In genomic region chr10:95693668-95694534, GRCh38 we compare ENCODE assay signal across 1 cellular context.
TF ChIP-seq lines count a peak whose summit lies in the region.

A gene with protein sequence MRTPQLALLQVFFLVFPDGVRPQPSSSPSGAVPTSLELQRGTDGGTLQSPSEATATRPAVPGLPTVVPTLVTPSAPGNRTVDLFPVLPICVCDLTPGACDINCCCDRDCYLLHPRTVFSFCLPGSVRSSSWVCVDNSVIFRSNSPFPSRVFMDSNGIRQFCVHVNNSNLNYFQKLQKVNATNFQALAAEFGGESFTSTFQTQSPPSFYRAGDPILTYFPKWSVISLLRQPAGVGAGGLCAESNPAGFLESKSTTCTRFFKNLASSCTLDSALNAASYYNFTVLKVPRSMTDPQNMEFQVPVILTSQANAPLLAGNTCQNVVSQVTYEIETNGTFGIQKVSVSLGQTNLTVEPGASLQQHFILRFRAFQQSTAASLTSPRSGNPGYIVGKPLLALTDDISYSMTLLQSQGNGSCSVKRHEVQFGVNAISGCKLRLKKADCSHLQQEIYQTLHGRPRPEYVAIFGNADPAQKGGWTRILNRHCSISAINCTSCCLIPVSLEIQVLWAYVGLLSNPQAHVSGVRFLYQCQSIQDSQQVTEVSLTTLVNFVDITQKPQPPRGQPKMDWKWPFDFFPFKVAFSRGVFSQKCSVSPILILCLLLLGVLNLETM (minus strand): TSS chr10:95693927. CDS start chr10:95693899, 28 bp downstream.

TF ChIP-seq in GM12878, 131 proteins besides CTCF, POLR2A, EP300 and RAD21 (continued from another document and continues in another):
- TF ChIP-seq CUX1 (IDR thresholded peaks at IDR 0.05; ENCODE audit: insufficient replicate concordance, low read depth, low read length): no peak
- peak; percentile 47 to 51 for TF ChIP-seq IKZF2 (IDR thresholded peaks at IDR 0.05)
- no peak; the same call in 1 of the 2 replicates for TF ChIP-seq LARP7 (IDR thresholded peaks at IDR 0.05)
- TF ChIP-seq, protein P1, sequence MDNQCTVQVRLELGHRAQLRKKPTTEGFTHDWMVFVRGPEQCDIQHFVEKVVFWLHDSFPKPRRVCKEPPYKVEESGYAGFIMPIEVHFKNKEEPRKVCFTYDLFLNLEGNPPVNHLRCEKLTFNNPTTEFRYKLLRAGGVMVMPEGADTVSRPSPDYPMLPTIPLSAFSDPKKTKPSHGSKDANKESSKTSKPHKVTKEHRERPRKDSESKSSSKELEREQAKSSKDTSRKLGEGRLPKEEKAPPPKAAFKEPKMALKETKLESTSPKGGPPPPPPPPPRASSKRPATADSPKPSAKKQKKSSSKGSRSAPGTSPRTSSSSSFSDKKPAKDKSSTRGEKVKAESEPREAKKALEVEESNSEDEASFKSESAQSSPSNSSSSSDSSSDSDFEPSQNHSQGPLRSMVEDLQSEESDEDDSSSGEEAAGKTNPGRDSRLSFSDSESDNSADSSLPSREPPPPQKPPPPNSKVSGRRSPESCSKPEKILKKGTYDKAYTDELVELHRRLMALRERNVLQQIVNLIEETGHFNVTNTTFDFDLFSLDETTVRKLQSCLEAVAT (IDR thresholded peaks at IDR 0.05): no peak
- no peak for TF ChIP-seq EZH2 (IDR thresholded peaks at IDR 0.05; ENCODE audit: borderline replicate concordance, control insufficient read depth, low read depth, low read length)
- TF ChIP-seq RELB (IDR thresholded peaks at IDR 0.05; ENCODE audit: low read depth): peak; percentile 75; the same call in 1 of the 2 replicates
- TF ChIP-seq MEF2B (IDR thresholded peaks at IDR 0.05; ENCODE audit: partially characterized antibody, poor library complexity, severe bottlenecking): peak; percentile 77
- peak; percentile 83 for TF ChIP-seq POLR2AphosphoS5 (IDR thresholded peaks at IDR 0.05; ENCODE audit: low read length)
- peak; percentile 79 for TF ChIP-seq RELA (IDR thresholded peaks at IDR 0.05; ENCODE audit: borderline replicate concordance, partially characterized antibody)
- peak; percentile 98 for TF ChIP-seq SMC3 (IDR thresholded peaks at IDR 0.05; ENCODE audit: borderline replicate concordance, low read length)
- 0 out of 2 replicates have a peak, but pooled peaks have one; percentile 44 for TF ChIP-seq TCF12 (IDR thresholded peaks at IDR 0.05; ENCODE audit: low read depth, low read length)
- TF ChIP-seq, protein P2, sequence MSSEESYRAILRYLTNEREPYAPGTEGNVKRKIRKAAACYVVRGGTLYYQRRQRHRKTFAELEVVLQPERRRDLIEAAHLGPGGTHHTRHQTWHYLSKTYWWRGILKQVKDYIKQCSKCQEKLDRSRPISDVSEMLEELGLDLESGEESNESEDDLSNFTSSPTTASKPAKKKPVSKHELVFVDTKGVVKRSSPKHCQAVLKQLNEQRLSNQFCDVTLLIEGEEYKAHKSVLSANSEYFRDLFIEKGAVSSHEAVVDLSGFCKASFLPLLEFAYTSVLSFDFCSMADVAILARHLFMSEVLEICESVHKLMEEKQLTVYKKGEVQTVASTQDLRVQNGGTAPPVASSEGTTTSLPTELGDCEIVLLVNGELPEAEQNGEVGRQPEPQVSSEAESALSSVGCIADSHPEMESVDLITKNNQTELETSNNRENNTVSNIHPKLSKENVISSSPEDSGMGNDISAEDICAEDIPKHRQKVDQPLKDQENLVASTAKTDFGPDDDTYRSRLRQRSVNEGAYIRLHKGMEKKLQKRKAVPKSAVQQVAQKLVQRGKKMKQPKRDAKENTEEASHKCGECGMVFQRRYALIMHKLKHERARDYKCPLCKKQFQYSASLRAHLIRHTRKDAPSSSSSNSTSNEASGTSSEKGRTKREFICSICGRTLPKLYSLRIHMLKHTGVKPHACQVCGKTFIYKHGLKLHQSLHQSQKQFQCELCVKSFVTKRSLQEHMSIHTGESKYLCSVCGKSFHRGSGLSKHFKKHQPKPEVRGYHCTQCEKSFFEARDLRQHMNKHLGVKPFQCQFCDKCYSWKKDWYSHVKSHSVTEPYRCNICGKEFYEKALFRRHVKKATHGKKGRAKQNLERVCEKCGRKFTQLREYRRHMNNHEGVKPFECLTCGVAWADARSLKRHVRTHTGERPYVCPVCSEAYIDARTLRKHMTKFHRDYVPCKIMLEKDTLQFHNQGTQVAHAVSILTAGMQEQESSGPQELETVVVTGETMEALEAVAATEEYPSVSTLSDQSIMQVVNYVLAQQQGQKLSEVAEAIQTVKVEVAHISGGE (CRISPR knock-in tag; IDR thresholded peaks at IDR 0.05): no peak
- no peak for TF ChIP-seq JUND (IDR thresholded peaks at IDR 0.05; ENCODE audit: low read depth, low read length)
- TF ChIP-seq SMAD5 (IDR thresholded peaks at IDR 0.05; ENCODE audit: low read depth): peak; percentile 64; the same call in 1 of the 2 replicates
- no peak for TF ChIP-seq ASH2L (IDR thresholded peaks at IDR 0.05; ENCODE audit: borderline replicate concordance, low read depth)
- TF ChIP-seq PAX8 (IDR thresholded peaks at IDR 0.05): no peak
- TF ChIP-seq DPF2 (IDR thresholded peaks at IDR 0.05): no peak
- TF ChIP-seq ATF7 (IDR thresholded peaks at IDR 0.05; ENCODE audit: low read depth): peak; percentile 77
- no peak for TF ChIP-seq E4F1 (IDR thresholded peaks at IDR 0.05; ENCODE audit: borderline replicate concordance, partially characterized antibody)
- TF ChIP-seq ZZZ3 (IDR thresholded peaks at IDR 0.05; ENCODE audit: control insufficient read depth, insufficient read length, low read depth): no peak
- TF ChIP-seq ZNF384 (IDR thresholded peaks at IDR 0.05; ENCODE audit: borderline replicate concordance, low read depth, low read length): peak; percentile 78
- TF ChIP-seq CEBPB (IDR thresholded peaks at IDR 0.05; ENCODE audit: borderline replicate concordance in 1 of 2, low read depth in 2 of 2, low read length in 2 of 2): no peak
- peak; percentile 89 for TF ChIP-seq ZNF217 (IDR thresholded peaks at IDR 0.05)
- TF ChIP-seq POU2F2 (IDR thresholded peaks at IDR 0.05; ENCODE audit: borderline replicate concordance, low read depth, low read length): peak; percentile 61; the same call in 1 of the 3 replicates
- TF ChIP-seq SREBF2 (IDR thresholded peaks at IDR 0.05; ENCODE audit: low read length): no peak
- TF ChIP-seq HDAC6 (IDR thresholded peaks at IDR 0.05; ENCODE audit: unreplicated experiment): no peak
- TF ChIP-seq STAT3 (IDR thresholded peaks at IDR 0.05; ENCODE audit: low read depth, low read length): no peak
- TF ChIP-seq BRCA1 (IDR thresholded peaks at IDR 0.05; ENCODE audit: low read depth, low read length): no peak
- TF ChIP-seq CREB1 (IDR thresholded peaks at IDR 0.05; ENCODE audit: low read depth): peak; percentile 97
- peak; percentile 75; the same call in 1 of the 2 replicates for TF ChIP-seq ESRRA (IDR thresholded peaks at IDR 0.05; ENCODE audit: low read length)
- TF ChIP-seq RCOR1 (conservative IDR thresholded peaks at IDR 0.05; ENCODE audit: low read depth, low read length): 0 out of 2 replicates have a peak, but pooled peaks have one; percentile 85
- TF ChIP-seq NR2C1 (IDR thresholded peaks at IDR 0.05): no peak
- no peak for TF ChIP-seq TCF7 (IDR thresholded peaks at IDR 0.05; ENCODE audit: borderline replicate concordance)
- TF ChIP-seq FOS (IDR thresholded peaks at IDR 0.05; ENCODE audit: borderline replicate concordance, extremely low read depth, insufficient read length): peak; percentile 37
- TF ChIP-seq, protein P3, sequence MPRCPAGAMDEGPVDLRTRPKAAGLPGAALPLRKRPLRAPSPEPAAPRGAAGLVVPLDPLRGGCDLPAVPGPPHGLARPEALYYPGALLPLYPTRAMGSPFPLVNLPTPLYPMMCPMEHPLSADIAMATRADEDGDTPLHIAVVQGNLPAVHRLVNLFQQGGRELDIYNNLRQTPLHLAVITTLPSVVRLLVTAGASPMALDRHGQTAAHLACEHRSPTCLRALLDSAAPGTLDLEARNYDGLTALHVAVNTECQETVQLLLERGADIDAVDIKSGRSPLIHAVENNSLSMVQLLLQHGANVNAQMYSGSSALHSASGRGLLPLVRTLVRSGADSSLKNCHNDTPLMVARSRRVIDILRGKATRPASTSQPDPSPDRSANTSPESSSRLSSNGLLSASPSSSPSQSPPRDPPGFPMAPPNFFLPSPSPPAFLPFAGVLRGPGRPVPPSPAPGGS (IDR thresholded peaks at IDR 0.05; ENCODE audit: borderline replicate concordance, insufficient read depth, low read depth, low read length, poor library complexity, severe bottlenecking): peak; percentile 49
- 0 out of 4 replicates have a peak, but pooled peaks of 1 of the 2 experiments have one; percentile 37 for TF ChIP-seq SRF (IDR thresholded peaks at IDR 0.05; ENCODE audit: low read depth in 2 of 2, low read length in 2 of 2)
- TF ChIP-seq CEBPZ (IDR thresholded peaks at IDR 0.05; ENCODE audit: low read depth, low read length): no peak
- TF ChIP-seq MTA3 (IDR thresholded peaks at IDR 0.05; ENCODE audit: borderline replicate concordance, low read length): no peak
